In genomic region chr4:58064618-58065017, GRCh38 we compare ENCODE assay signal across 26 cellular contexts.
"Had no signal": no experiment of that assay in that cellular context is flagged by ENCODE, and none has a peak within 500 bp of the region (broad histone marks: within the 10 kb centered on the region; RNA-seq: fewer than 3 reads in every experiment).

No MANE protein-coding gene starts in this region.

- DNase-seq: activated CD4-positive, alpha-beta memory T cell treated with anti-CD3 and anti-CD28 coated beads for 36 hours; activated CD4-positive, alpha-beta T cell treated with anti-CD3 and anti-CD28 coated beads for 36 hours; activated CD4-positive, alpha-beta T cell treated with anti-CD3 and anti-CD28 coated beads, Interleukin-2, amount 10 ng/mL, durations not matched to agents 24 days and 14 days; activated CD4-positive, CD25-positive, alpha-beta regulatory T cell; activated CD4-positive, CD25-positive, alpha-beta regulatory T cell treated with anti-CD3 and anti-CD28 coated beads, Interleukin-2, amount 50 U/mL, for 72 hours; activated CD8-positive, alpha-beta memory T cell treated with anti-CD3 and anti-CD28 coated beads, Interleukin-2, amount 10 ng/mL, durations not matched to agents 7 days and 5 days; activated CD8-positive, alpha-beta memory T cell treated with anti-CD3 and anti-CD28 coated beads, Interleukin-2, amount 50 U/mL, for 4 hours; activated CD8-positive, alpha-beta T cell treated with anti-CD3 and anti-CD28 coated beads, Interleukin-2, amount 10 ng/mL, durations not matched to agents 7 days and 5 days; activated effector memory CD4-positive, alpha-beta T cell treated with anti-CD3 and anti-CD28 coated beads, Interleukin-2, amount 50 U/mL, for 16 hours; activated naive CD4-positive, alpha-beta T cell treated with anti-CD3 and anti-CD28 coated beads for 36 hours; activated naive CD8-positive, alpha-beta T cell treated with anti-CD3 and anti-CD28 coated beads for 36 hours; activated naive CD8-positive, alpha-beta T cell treated with anti-CD3 and anti-CD28 coated beads, Interleukin-2, amount 50 U/mL, for 24 hours; activated T-cell treated with anti-CD3 and anti-CD28 coated beads, Interleukin-2, amount 50 U/mL, for 1 hour; activated T-cell treated with anti-CD3 and anti-CD28 coated beads, Interleukin-2, amount 50 U/mL, for 48 hours; adrenal gland; amygdala; aorta; body of pancreas; caudate nucleus; cortex of kidney; effector CD8-positive, alpha-beta T cell; esophagus squamous epithelium; foreskin melanocyte; heart right ventricle; T-helper 2 cell had no signal

- ATAC-seq: activated CD4-positive, alpha-beta T cell treated with anti-CD3 and anti-CD28 coated beads for 36 hours; activated CD8-positive, alpha-beta memory T cell treated with anti-CD3 and anti-CD28 coated beads, Interleukin-2, amount 10 ng/mL, durations not matched to agents 7 days and 5 days; activated CD8-positive, alpha-beta T cell treated with anti-CD3 and anti-CD28 coated beads, Interleukin-2, amount 10 ng/mL, durations not matched to agents 7 days and 5 days; activated naive CD8-positive, alpha-beta T cell treated with anti-CD3 and anti-CD28 coated beads, Interleukin-2, amount 50 U/mL, for 24 hours; body of pancreas; gastroesophageal sphincter; heart right ventricle had no signal
